8 cellular contexts compared by ENCODE assay signal in genomic region chr6:122476131-122476530, GRCh38. TPM values are rescaled to one million over a fixed set of nuclear protein-coding genes. Genes with fewer than 3 reads are reported as not detected.
DNase-seq lines count a peak whose midpoint lies in the region; ATAC-seq, FAIRE-seq and TF ChIP-seq lines count a peak whose summit lies in the region.

No MANE protein-coding gene starts in this region.

- H3K4me3 ChIP-seq in A673 (ENCODE audit: low read depth, low read length, poor library complexity, severe bottlenecking) (no peak overlapping the region), mucosa of descending colon (no peak overlapping the region)

- peak; percentile 54 for DNase-seq in A673 (ENCODE audit: low spot score)
- peak; percentile 17 for DNase-seq in RPMI7951 (ENCODE audit: low read depth)
- peak in 1 of 2 donors; percentile 12 for DNase-seq in frontal cortex (ENCODE audit: low spot score in 2 of 2)
- DNase-seq in left lobe of liver (ENCODE audit: low spot score): no peak
- DNase-seq in mucosa of descending colon: no peak

- H3K4me1 ChIP-seq in A673 (ENCODE audit: insufficient read depth, low read length, poor library complexity, severe bottlenecking) (no peaks in the 10 kb centered on the region), mucosa of descending colon (ENCODE audit: low read depth) (peaks cover 7% of the 10 kb centered on the region)

- CTCF ChIA-PET in A673 (lab: Charles Lee): no interaction called here

- FAIRE-seq in frontal cortex (lab: Jason Lieb, UNC): peak; percentile 70

- H3K9me3 ChIP-seq in A673 (ENCODE audit: low read depth, low read length, poor library complexity, severe bottlenecking) (no peaks in the 10 kb centered on the region), mucosa of descending colon (no peaks in the 10 kb centered on the region)

- H3K27ac ChIP-seq in A673 (ENCODE audit: low read depth, low read length, poor library complexity, severe bottlenecking): no peak overlapping the region

- POLR2A ChIA-PET in A673 (lab: Charles Lee; ENCODE audit: low non-redundant PET): no interaction called here

- no TSS peak for BruUV-seq in A673 (replicated peaks; lab: Mats Ljungman, UMichigan)

- intact Hi-C loops in A673 (cut with micrococcal nuclease; ENCODE audit: unreplicated experiment): loop anchor here (5.0 kb wide), 1 partner anchor 56 kb away; no protein-coding TSS in a partner anchor
- intact Hi-C loops in mucosa of descending colon (cut with DNase I, micrococcal nuclease): no loop called here

- no peak for ATAC-seq in HG03039 (IDR thresholded peaks at IDR 0.05; ENCODE audit: unreplicated experiment)
- ATAC-seq in HG03439 (IDR thresholded peaks at IDR 0.05; ENCODE audit: unreplicated experiment): no peak
- no peak for ATAC-seq in left lobe of liver
- ATAC-seq in mucosa of descending colon: no peak

- H3K36me3 ChIP-seq in A673 (ENCODE audit: insufficient read depth, low read length, poor library complexity, severe bottlenecking): no peaks in the 10 kb centered on the region
- no peaks in the 10 kb centered on the region for H3K36me3 ChIP-seq in mucosa of descending colon (ENCODE audit: low read depth)

- TF ChIP-seq CTCF in A673 (conservative IDR thresholded peaks at IDR 0.05; ENCODE audit: low read depth, low read length) (peak; percentile 65), GM12874 (IDR thresholded peaks at IDR 0.05; ENCODE audit: insufficient read depth, low read depth, low read length) (peak; percentile 14; the same call in 1 of the 2 replicates), mucosa of descending colon (IDR thresholded peaks at IDR 0.05) (no peak)

- H3K27me3 ChIP-seq in A673 (replicated peaks; ENCODE audit: insufficient read depth, low read depth, low read length, poor library complexity): no peaks in the 10 kb centered on the region

RNA-seq across cellular contexts. Expression of gene SERINC1, which starts 4.5 kb away (rescaled TPM):
- total RNA-seq in A673 (2021) (81.6 and 82.9 TPM in 2 replicates), frontal cortex (746 TPM), left lobe of liver (87.4 TPM), mucosa of descending colon (100 to 1,000 TPM; 111 to 201 (median 113) TPM)
- 147 and 172 TPM in 2 replicates for total RNA-seq in RPMI7951 (2014; rRNA removed; shearing (Covaris generic))

Comparison
In these comparisons a context has a peak if more than half of its experiments do, and no peak if none do; other contexts are left out.
1. DNase-seq: peak in A673 (single experiment) and RPMI7951 (single experiment); none in left lobe of liver (single experiment) and mucosa of descending colon (0 of 3).